Comparison of ENCODE assay signal across 18 cellular contexts in the genomic region with DNA sequence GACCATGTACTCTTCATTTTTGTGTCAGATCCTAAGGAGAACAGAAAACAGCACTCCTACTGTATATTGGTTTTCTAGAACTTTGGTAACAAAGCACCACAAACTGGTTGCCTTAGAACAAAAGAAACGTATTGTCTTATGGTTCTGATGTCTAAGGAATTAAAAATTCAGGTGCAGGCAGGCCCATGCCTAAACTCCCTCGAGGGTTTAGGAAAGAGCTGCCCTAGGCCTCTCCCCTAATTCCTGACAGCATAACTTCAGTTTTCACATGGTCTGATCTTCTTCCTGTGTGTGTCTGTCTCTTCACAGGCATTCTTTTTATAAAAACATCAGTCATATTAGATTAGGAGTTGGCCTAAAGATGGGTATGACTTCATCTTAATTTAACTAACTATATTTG.
"Had no signal": no experiment of that assay in that cellular context is flagged by ENCODE, and none has a peak within 500 bp of the region (broad histone marks: within the 10 kb centered on the region; RNA-seq: fewer than 3 reads in every experiment).

No MANE protein-coding gene starts in this region.

- H3K4me1 ChIP-seq: SJSA1 had no signal

- ATAC-seq: K562 had no signal

- H3K36me3 ChIP-seq: SJSA1 had no signal

- DNase-seq: Kasumi-1, MM.1S, NCI-H1092 treated with DMSO at 0.1 percent for 48 hours, NCI-H1436, NCI-H187 treated with DMSO at 0.1 percent for 48 hours, NCI-H2029 treated with DMSO at 0.1 percent for 48 hours, NCI-H2227 treated with DMSO at 0.1 percent for 48 hours, NCI-H524 treated with DMSO at 0.1 percent for 48 hours, NCI-H69, NCI-H774, Right ventricle myocardium superior, RPMI8226, SIG-M5 had no signal

- H3K9ac ChIP-seq: KMS-11 had no signal

- H3K27me3 ChIP-seq: SJSA1 had no signal

- H3K27ac ChIP-seq: HL-60, KMS-11, SJSA1, SK-N-MC had no signal

- H3K4me3 ChIP-seq: K562, SJSA1, SK-N-MC had no signal

- H3K4me2 ChIP-seq: KMS-11 had no signal
